ENCODE assay signal across 13 cellular contexts in genomic region chr11:15507592-15507991, GRCh38.
A peak's percentile ranks its signal among the peaks of the same experiment; 100 is the strongest.
DNase-seq lines count a peak whose midpoint lies in the region; TF ChIP-seq lines count a peak whose summit lies in the region.
"Had no signal": no experiment of that assay in that cellular context is flagged by ENCODE, and none has a peak within 500 bp of the region (broad histone marks: within the 10 kb centered on the region; RNA-seq: fewer than 3 reads in every experiment).

No MANE protein-coding gene starts in this region.

- no peaks in the 10 kb centered on the region for H3K4me1 ChIP-seq in prostate gland (replicated peaks)

- H3K36me3 Mint-ChIP-seq in chondrocyte (ENCODE audit: low read depth): no peaks in the 10 kb centered on the region
- H3K36me3 Mint-ChIP-seq: activated naive CD4-positive, alpha-beta T cell treated with anti-CD3 and anti-CD28 coated beads, Interleukin-2, amount 50 U/mL, for 24 hours had no signal

- H3K27me3 Mint-ChIP-seq in chondrocyte (ENCODE audit: low read depth): peaks cover 2% of the 10 kb centered on the region
- H3K27me3 Mint-ChIP-seq: activated naive CD4-positive, alpha-beta T cell treated with anti-CD3 and anti-CD28 coated beads, Interleukin-2, amount 50 U/mL, for 24 hours had no signal

- H3K4me3 Mint-ChIP-seq in chondrocyte (ENCODE audit: unreplicated experiment): peak overlapping the region; percentile 40
- H3K4me3 Mint-ChIP-seq: activated naive CD4-positive, alpha-beta T cell treated with anti-CD3 and anti-CD28 coated beads, Interleukin-2, amount 50 U/mL, for 24 hours had no signal

- H3K27ac Mint-ChIP-seq in chondrocyte (ENCODE audit: unreplicated experiment): peak overlapping the region; percentile 64
- H3K27ac Mint-ChIP-seq: activated naive CD4-positive, alpha-beta T cell treated with anti-CD3 and anti-CD28 coated beads, Interleukin-2, amount 50 U/mL, for 24 hours had no signal

- no peaks in the 10 kb centered on the region for H3K9me3 Mint-ChIP-seq in chondrocyte (ENCODE audit: low read depth)
- H3K9me3 Mint-ChIP-seq: activated naive CD4-positive, alpha-beta T cell treated with anti-CD3 and anti-CD28 coated beads, Interleukin-2, amount 50 U/mL, for 24 hours had no signal

- H3K9me3 ChIP-seq in prostate gland: no peaks in the 10 kb centered on the region
- H3K9me3 ChIP-seq: neutrophil had no signal

- DNase-seq in EH (ENCODE audit: low read depth) (peak; percentile 65), NCI-H524 (lab: John Stamatoyannopoulos, UW) (peak; percentile 47 to 74), chondrocyte (ENCODE audit: low spot score) (no peak), prostate gland (ENCODE audit: low spot score) (peak; percentile 70), AG08395 (ENCODE audit: low spot score) (no peak), islet precursor cell (no peak)
- no peak for DNase-seq in NK-92 treated with Interleukin-12 subunit alpha and Interleukin-12 subunit beta, amount 100 ng/mL, for 24 hours (lab: John Stamatoyannopoulos, UW)
- no peak for DNase-seq in activated CD4-positive, alpha-beta T cell treated with anti-CD3 and anti-CD28 coated beads, Interleukin-2, amount 50 U/mL, for 48 hours
- DNase-seq: caudate nucleus, hippocampal formation, SHP77 had no signal

- H3K4me3 ChIP-seq in prostate gland: no peak overlapping the region

- 17% methylated on average over 6 of the region's 6 CpGs for WGBS in prostate gland

- peaks cover 17% of the 10 kb centered on the region for H3K4me1 Mint-ChIP-seq in chondrocyte (ENCODE audit: low read depth)
- H3K4me1 Mint-ChIP-seq: activated naive CD4-positive, alpha-beta T cell treated with anti-CD3 and anti-CD28 coated beads, Interleukin-2, amount 50 U/mL, for 24 hours had no signal

- H3K27ac ChIP-seq in prostate gland: peak overlapping the region in 1 of 2 donors; percentile 2
- H3K27ac ChIP-seq: neutrophil had no signal

- intact Hi-C loops in prostate gland (cut with DNase I): no loop called here

- no peaks in the 10 kb centered on the region for H3K36me3 ChIP-seq in prostate gland
- H3K36me3 ChIP-seq: neutrophil had no signal

- no peak for TF ChIP-seq POLR2A in prostate gland (IDR thresholded peaks at IDR 0.05)

- TF ChIP-seq CTCF in chondrocyte (IDR thresholded peaks at IDR 0.05) (no peak), prostate gland (IDR thresholded peaks at IDR 0.05) (no peak)

- H3K27me3 ChIP-seq in prostate gland (replicated peaks; ENCODE audit: insufficient read depth): no peaks in the 10 kb centered on the region
- H3K27me3 ChIP-seq: neutrophil had no signal

Comparison
In these comparisons a context has a peak if more than half of its experiments do, and no peak if none do; other contexts are left out.
1. DNase-seq: peak in EH (single experiment), NCI-H524 (2 of 2) and prostate gland (single experiment); none in chondrocyte (single experiment), AG08395 (single experiment), NK-92 treated with Interleukin-12 subunit alpha and Interleukin-12 subunit beta, amount 100 ng/mL, for 24 hours (single experiment), islet precursor cell (single experiment) and activated CD4-positive, alpha-beta T cell treated with anti-CD3 and anti-CD28 coated beads, Interleukin-2, amount 50 U/mL, for 48 hours (0 of 2).